Comparison of ENCODE assay signal across 9 cellular contexts in the genomic region with DNA sequence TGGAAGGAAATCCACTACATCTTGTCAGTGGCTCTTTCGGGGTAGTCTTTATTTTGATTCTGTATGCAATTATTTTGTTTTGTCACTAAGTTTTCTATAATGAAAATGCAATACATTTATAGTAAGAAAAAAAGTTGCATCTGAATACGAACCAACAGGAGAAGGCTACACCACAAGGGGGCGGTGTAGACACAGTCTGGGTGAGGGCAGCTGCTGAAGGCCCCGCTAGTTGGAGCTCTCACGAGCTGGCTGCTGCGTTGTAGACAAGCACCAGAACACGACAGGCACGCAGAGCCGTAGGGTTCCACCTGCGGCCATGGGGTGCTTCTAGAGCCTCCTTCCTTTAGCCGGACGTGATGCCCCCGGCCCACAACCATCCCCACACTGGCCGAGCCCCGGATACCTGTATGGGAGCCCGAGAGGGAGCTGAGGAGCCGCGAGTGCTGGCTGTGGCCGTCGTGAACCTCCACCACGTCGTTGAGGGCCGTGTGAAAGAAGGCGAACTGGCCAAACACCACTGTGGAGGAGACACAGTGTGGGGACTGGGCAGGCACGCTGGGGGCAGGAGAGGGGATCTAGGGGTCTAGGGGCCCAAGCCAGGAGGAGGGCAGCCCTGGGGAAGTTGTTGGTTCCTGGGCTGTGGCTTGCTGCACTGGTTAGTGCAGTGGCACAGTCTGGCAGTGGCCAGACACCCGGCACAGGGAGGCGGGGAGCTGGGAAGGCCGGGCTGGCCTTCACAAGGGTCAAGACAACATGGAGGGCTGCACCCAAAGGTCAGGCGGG.
A peak's percentile ranks its signal among the peaks of the same experiment; 100 is the strongest.
DNase-seq lines count a peak whose midpoint lies in the region; ATAC-seq, FAIRE-seq and TF ChIP-seq lines count a peak whose summit lies in the region.
"Had no signal": no experiment of that assay in that cellular context is flagged by ENCODE, and none has a peak within 500 bp of the region (broad histone marks: within the 10 kb centered on the region; RNA-seq: fewer than 3 reads in every experiment).

No MANE protein-coding gene starts in this region.

- no peak overlapping the region for H3K9ac ChIP-seq in kidney (ENCODE audit: low read length in 2 of 2)

- no peaks in the 10 kb centered on the region for H3K4me1 ChIP-seq in kidney (ENCODE audit: control insufficient read depth in 1 of 2, insufficient read depth in 1 of 2, low read depth in 1 of 2, low read length in 2 of 2)

- peak; percentile 91 for DNase-seq in DMS153 (lab: John Stamatoyannopoulos, UW)
- peak; percentile 57 for DNase-seq in NCI-H226
- peak; percentile 57 to 77 (median 70) for DNase-seq in activated CD4-positive, CD25-positive, alpha-beta regulatory T cell (lab: John Stamatoyannopoulos, UW)
- DNase-seq in caudate nucleus (lab: John Stamatoyannopoulos, UW): peak in 59 of 61 donors; percentile 16 to 95 (median 78)
- DNase-seq in kidney: peak; percentile 94
- peak; percentile 76 to 81 for DNase-seq in stimulated activated CD4-positive, alpha-beta T cell treated with anti-CD3 and anti-CD28 coated beads, Interleukin-1b, Interleukin-23, amount 100 ng/mL, for 4 hours (ENCODE audit: low read depth in 2 of 2)

- no peak overlapping the region for H3K4me3 ChIP-seq in kidney (ENCODE audit: low read length in 2 of 2)

- FAIRE-seq in kidney (lab: Jason Lieb, UNC): peak; percentile 95
- FAIRE-seq: colon had no signal

- no peaks in the 10 kb centered on the region for H3K9me3 ChIP-seq in kidney (ENCODE audit: control insufficient read depth in 1 of 2, low read length in 2 of 2)

- no peak overlapping the region for H3K27ac ChIP-seq in caudate nucleus (ENCODE audit: low read depth, low read length)
- H3K27ac ChIP-seq in kidney (ENCODE audit: low read depth in 2 of 2, low read length in 2 of 2): no peak overlapping the region

- ATAC-seq in HG02798 (IDR thresholded peaks at IDR 0.05; ENCODE audit: poor library complexity, unreplicated experiment) (peak; percentile 74), HG02938 (IDR thresholded peaks at IDR 0.05; ENCODE audit: unreplicated experiment) (no peak)

- TF ChIP-seq CTCF in kidney (IDR thresholded peaks at IDR 0.05; ENCODE audit: borderline replicate concordance, extremely low read depth, insufficient read depth): peak; percentile 94

- H3K36me3 ChIP-seq in kidney (ENCODE audit: control insufficient read depth in 1 of 2, insufficient read depth in 2 of 2, low read length in 2 of 2): no peaks in the 10 kb centered on the region

- intact Hi-C loops in kidney (cut with DNase I): no loop called here
